ENCODE assay signal across 1 cellular context in the genomic region with DNA sequence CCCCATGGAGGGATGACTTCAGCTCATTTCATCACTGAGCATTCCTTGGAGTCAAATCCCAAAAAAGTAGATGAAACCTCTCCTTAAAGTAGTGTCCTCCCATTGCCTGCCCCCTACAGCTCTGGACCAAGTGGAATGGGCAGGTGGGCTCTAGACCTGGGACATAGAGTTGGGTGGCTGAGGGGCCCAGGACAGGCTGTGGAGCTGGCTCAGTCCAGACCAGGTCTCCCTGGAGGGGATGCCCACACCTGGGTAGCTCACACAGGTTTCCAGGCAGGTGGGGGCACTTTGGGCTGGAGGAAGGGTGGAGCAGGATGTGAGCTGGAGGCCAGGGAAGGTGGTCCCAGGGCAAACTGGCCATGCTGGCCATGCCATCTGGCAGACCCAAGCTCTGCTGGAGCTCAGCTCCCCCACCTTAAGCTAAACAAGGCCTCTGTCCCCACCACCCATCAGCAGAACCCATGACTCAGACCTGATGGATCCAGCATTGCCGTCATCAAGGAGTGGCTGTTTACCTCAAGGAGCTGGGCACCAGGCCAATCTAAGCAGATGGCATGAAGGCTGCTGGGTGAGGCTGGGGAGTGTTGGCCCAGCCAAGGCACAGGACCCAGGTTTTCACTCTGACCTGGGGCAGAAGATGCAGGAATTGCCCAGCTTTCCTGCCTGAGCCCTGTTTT.
A peak's percentile ranks its signal among the peaks of the same experiment; 100 is the strongest.
TF ChIP-seq lines count a peak whose summit lies in the region.

No MANE protein-coding gene starts in this region.

TF ChIP-seq in HEK293, 187 proteins besides CTCF, POLR2A, EP300 and RAD21 (continued from another document and continues in another):
- TF ChIP-seq, protein P1, sequence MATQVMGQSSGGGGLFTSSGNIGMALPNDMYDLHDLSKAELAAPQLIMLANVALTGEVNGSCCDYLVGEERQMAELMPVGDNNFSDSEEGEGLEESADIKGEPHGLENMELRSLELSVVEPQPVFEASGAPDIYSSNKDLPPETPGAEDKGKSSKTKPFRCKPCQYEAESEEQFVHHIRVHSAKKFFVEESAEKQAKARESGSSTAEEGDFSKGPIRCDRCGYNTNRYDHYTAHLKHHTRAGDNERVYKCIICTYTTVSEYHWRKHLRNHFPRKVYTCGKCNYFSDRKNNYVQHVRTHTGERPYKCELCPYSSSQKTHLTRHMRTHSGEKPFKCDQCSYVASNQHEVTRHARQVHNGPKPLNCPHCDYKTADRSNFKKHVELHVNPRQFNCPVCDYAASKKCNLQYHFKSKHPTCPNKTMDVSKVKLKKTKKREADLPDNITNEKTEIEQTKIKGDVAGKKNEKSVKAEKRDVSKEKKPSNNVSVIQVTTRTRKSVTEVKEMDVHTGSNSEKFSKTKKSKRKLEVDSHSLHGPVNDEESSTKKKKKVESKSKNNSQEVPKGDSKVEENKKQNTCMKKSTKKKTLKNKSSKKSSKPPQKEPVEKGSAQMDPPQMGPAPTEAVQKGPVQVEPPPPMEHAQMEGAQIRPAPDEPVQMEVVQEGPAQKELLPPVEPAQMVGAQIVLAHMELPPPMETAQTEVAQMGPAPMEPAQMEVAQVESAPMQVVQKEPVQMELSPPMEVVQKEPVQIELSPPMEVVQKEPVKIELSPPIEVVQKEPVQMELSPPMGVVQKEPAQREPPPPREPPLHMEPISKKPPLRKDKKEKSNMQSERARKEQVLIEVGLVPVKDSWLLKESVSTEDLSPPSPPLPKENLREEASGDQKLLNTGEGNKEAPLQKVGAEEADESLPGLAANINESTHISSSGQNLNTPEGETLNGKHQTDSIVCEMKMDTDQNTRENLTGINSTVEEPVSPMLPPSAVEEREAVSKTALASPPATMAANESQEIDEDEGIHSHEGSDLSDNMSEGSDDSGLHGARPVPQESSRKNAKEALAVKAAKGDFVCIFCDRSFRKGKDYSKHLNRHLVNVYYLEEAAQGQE (tag by site-specific recombination; IDR thresholded peaks at IDR 0.05), result no peak
- TF ChIP-seq KLF1 (tag by site-specific recombination; IDR thresholded peaks at IDR 0.05) (peak; percentile 87), ZNF629 (tag by site-specific recombination; IDR thresholded peaks at IDR 0.05) (peak; percentile 90), ZNF621 (tag by site-specific recombination; IDR thresholded peaks at IDR 0.05) (no peak), YY1 (tag by site-specific recombination; IDR thresholded peaks at IDR 0.05) (no peak), ZNF660 (tag by site-specific recombination; IDR thresholded peaks at IDR 0.05) (peak; percentile 68; the same call in 1 of the 2 replicates), GLIS2 (tag by site-specific recombination; IDR thresholded peaks at IDR 0.05) (peak; percentile 61), ZNF777 (tag by site-specific recombination; IDR thresholded peaks at IDR 0.05; ENCODE audit: borderline replicate concordance) (no peak), SP7 (tag by site-specific recombination; IDR thresholded peaks at IDR 0.05) (no peak), ZXDB (tag by site-specific recombination; IDR thresholded peaks at IDR 0.05) (peak; percentile 41), ZNF776 (tag by site-specific recombination; IDR thresholded peaks at IDR 0.05; ENCODE audit: borderline replicate concordance) (no peak), ZNF549 (tag by site-specific recombination; IDR thresholded peaks at IDR 0.05) (no peak), ZNF274 (IDR thresholded peaks at IDR 0.05; ENCODE audit: low read length) (no peak), ZNF274 (tag by site-specific recombination; IDR thresholded peaks at IDR 0.05; ENCODE audit: borderline replicate concordance) (no peak), ZNF76 (tag by site-specific recombination; IDR thresholded peaks at IDR 0.05; ENCODE audit: borderline replicate concordance, low read depth) (no peak), ZNF146 (tag by site-specific recombination; IDR thresholded peaks at IDR 0.05) (no peak), ZNF24 (tag by site-specific recombination; IDR thresholded peaks at IDR 0.05) (no peak), ZNF530 (tag by site-specific recombination; IDR thresholded peaks at IDR 0.05; ENCODE audit: low read depth) (no peak), ZNF585B (tag by site-specific recombination; IDR thresholded peaks at IDR 0.05) (no peak), ZNF239 (tag by site-specific recombination; IDR thresholded peaks at IDR 0.05) (no peak), ZNF600 (tag by site-specific recombination; IDR thresholded peaks at IDR 0.05) (peak; percentile 65; the same call in 1 of the 2 replicates), ZNF501 (tag by site-specific recombination; IDR thresholded peaks at IDR 0.05) (no peak), ZBTB21 (tag by site-specific recombination; IDR thresholded peaks at IDR 0.05) (peak; percentile 86; the same call in 1 of the 2 replicates), ZBTB17 (tag by site-specific recombination; IDR thresholded peaks at IDR 0.05) (0 out of 2 replicates have a peak, but pooled peaks have one; percentile 22), ZNF292 (tag by site-specific recombination; IDR thresholded peaks at IDR 0.05; ENCODE audit: borderline replicate concordance, low read depth) (no peak), ZNF335 (tag by site-specific recombination; conservative IDR thresholded peaks at IDR 0.05) (no peak; the same call in 1 of the 2 replicates), ZNF747 (tag by site-specific recombination; IDR thresholded peaks at IDR 0.05) (no peak), ZNF792 (tag by site-specific recombination; IDR thresholded peaks at IDR 0.05) (no peak), ZNF132 (tag by site-specific recombination; IDR thresholded peaks at IDR 0.05; ENCODE audit: borderline replicate concordance) (no peak), SCRT1 (tag by site-specific recombination; IDR thresholded peaks at IDR 0.05; ENCODE audit: borderline replicate concordance) (no peak), ZNF184 (tag by site-specific recombination; IDR thresholded peaks at IDR 0.05) (no peak)
- TF ChIP-seq, protein P2, sequence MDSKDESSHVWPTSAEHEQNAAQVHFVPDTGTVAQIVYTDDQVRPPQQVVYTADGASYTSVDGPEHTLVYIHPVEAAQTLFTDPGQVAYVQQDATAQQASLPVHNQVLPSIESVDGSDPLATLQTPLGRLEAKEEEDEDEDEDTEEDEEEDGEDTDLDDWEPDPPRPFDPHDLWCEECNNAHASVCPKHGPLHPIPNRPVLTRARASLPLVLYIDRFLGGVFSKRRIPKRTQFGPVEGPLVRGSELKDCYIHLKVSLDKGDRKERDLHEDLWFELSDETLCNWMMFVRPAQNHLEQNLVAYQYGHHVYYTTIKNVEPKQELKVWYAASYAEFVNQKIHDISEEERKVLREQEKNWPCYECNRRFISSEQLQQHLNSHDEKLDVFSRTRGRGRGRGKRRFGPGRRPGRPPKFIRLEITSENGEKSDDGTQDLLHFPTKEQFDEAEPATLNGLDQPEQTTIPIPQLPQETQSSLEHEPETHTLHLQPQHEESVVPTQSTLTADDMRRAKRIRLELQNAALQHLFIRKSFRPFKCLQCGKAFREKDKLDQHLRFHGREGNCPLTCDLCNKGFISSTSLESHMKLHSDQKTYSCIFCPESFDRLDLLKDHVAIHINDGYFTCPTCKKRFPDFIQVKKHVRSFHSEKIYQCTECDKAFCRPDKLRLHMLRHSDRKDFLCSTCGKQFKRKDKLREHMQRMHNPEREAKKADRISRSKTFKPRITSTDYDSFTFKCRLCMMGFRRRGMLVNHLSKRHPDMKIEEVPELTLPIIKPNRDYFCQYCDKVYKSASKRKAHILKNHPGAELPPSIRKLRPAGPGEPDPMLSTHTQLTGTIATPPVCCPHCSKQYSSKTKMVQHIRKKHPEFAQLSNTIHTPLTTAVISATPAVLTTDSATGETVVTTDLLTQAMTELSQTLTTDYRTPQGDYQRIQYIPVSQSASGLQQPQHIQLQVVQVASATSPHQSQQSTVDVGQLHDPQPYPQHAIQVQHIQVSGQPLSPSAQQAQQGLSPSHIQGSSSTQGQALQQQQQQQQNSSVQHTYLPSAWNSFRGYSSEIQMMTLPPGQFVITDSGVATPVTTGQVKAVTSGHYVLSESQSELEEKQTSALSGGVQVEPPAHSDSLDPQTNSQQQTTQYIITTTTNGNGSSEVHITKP (tag by site-specific recombination; IDR thresholded peaks at IDR 0.05), result peak; percentile 68
- TF ChIP-seq, protein P3, sequence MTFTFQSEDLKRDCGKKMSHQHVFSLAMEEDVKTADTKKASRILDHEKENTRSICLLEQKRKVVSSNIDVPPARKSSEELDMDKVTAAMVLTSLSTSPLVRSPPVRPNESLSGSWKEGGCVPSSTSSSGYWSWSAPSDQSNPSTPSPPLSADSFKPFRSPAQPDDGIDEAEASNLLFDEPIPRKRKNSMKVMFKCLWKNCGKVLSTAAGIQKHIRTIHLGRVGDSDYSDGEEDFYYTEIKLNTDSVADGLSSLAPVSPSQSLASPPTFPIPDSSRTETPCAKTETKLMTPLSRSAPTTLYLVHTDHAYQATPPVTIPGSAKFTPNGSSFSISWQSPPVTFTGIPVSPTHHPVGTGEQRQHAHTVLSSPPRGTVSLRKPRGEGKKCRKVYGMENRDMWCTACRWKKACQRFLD (tag by site-specific recombination; IDR thresholded peaks at IDR 0.05), result no peak
- TF ChIP-seq, protein P4, sequence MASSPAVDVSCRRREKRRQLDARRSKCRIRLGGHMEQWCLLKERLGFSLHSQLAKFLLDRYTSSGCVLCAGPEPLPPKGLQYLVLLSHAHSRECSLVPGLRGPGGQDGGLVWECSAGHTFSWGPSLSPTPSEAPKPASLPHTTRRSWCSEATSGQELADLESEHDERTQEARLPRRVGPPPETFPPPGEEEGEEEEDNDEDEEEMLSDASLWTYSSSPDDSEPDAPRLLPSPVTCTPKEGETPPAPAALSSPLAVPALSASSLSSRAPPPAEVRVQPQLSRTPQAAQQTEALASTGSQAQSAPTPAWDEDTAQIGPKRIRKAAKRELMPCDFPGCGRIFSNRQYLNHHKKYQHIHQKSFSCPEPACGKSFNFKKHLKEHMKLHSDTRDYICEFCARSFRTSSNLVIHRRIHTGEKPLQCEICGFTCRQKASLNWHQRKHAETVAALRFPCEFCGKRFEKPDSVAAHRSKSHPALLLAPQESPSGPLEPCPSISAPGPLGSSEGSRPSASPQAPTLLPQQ (tag by site-specific recombination; IDR thresholded peaks at IDR 0.05), result peak; percentile 85
- TF ChIP-seq, protein P5, sequence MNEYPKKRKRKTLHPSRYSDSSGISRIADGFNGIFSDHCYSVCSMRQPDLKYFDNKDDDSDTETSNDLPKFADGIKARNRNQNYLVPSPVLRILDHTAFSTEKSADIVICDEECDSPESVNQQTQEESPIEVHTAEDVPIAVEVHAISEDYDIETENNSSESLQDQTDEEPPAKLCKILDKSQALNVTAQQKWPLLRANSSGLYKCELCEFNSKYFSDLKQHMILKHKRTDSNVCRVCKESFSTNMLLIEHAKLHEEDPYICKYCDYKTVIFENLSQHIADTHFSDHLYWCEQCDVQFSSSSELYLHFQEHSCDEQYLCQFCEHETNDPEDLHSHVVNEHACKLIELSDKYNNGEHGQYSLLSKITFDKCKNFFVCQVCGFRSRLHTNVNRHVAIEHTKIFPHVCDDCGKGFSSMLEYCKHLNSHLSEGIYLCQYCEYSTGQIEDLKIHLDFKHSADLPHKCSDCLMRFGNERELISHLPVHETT (tag by site-specific recombination; IDR thresholded peaks at IDR 0.05), result no peak
- TF ChIP-seq, protein P6, sequence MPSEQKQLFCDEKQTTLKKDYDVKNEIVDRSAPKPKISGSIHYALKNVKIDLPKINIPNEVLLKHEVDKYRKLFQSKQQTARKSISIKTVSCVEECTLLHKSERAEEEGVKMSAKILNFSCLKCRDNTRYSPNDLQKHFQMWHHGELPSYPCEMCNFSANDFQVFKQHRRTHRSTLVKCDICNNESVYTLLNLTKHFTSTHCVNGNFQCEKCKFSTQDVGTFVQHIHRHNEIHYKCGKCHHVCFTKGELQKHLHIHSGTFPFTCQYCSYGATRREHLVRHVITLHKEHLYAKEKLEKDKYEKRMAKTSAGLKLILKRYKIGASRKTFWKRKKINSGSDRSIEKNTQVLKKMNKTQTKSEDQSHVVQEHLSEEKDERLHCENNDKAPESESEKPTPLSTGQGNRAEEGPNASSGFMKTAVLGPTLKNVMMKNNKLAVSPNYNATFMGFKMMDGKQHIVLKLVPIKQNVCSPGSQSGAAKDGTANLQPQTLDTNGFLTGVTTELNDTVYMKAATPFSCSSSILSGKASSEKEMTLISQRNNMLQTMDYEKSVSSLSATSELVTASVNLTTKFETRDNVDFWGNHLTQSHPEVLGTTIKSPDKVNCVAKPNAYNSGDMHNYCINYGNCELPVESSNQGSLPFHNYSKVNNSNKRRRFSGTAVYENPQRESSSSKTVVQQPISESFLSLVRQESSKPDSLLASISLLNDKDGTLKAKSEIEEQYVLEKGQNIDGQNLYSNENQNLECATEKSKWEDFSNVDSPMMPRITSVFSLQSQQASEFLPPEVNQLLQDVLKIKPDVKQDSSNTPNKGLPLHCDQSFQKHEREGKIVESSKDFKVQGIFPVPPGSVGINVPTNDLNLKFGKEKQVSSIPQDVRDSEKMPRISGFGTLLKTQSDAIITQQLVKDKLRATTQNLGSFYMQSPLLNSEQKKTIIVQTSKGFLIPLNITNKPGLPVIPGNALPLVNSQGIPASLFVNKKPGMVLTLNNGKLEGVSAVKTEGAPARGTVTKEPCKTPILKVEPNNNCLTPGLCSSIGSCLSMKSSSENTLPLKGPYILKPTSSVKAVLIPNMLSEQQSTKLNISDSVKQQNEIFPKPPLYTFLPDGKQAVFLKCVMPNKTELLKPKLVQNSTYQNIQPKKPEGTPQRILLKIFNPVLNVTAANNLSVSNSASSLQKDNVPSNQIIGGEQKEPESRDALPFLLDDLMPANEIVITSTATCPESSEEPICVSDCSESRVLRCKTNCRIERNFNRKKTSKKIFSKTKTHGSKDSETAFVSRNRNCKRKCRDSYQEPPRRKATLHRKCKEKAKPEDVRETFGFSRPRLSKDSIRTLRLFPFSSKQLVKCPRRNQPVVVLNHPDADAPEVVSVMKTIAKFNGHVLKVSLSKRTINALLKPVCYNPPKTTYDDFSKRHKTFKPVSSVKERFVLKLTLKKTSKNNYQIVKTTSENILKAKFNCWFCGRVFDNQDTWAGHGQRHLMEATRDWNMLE (tag by site-specific recombination; conservative IDR thresholded peaks at IDR 0.05; ENCODE audit: low read depth), result peak; percentile 38; the same call in 1 of the 2 replicates
- TF ChIP-seq, protein P7, sequence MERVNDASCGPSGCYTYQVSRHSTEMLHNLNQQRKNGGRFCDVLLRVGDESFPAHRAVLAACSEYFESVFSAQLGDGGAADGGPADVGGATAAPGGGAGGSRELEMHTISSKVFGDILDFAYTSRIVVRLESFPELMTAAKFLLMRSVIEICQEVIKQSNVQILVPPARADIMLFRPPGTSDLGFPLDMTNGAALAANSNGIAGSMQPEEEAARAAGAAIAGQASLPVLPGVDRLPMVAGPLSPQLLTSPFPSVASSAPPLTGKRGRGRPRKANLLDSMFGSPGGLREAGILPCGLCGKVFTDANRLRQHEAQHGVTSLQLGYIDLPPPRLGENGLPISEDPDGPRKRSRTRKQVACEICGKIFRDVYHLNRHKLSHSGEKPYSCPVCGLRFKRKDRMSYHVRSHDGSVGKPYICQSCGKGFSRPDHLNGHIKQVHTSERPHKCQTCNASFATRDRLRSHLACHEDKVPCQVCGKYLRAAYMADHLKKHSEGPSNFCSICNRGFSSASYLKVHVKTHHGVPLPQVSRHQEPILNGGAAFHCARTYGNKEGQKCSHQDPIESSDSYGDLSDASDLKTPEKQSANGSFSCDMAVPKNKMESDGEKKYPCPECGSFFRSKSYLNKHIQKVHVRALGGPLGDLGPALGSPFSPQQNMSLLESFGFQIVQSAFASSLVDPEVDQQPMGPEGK (tag by site-specific recombination; IDR thresholded peaks at IDR 0.05), result peak; percentile 70
- TF ChIP-seq, protein P8, sequence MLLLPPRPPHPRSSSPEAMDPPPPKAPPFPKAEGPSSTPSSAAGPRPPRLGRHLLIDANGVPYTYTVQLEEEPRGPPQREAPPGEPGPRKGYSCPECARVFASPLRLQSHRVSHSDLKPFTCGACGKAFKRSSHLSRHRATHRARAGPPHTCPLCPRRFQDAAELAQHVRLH (tag by site-specific recombination; IDR thresholded peaks at IDR 0.05), result no peak
